Comparison of ENCODE assay signal across 9 cellular contexts in genomic region chr21:23936224-23936623, GRCh38.
A peak's percentile ranks its signal among the peaks of the same experiment; 100 is the strongest.
DNase-seq lines count a peak whose midpoint lies in the region; ATAC-seq and TF ChIP-seq lines count a peak whose summit lies in the region.
"Had no signal": no experiment of that assay in that cellular context is flagged by ENCODE, and none has a peak within 500 bp of the region (broad histone marks: within the 10 kb centered on the region; RNA-seq: fewer than 3 reads in every experiment).

No MANE protein-coding gene starts in this region.

- no peak for ATAC-seq in HG02884 (IDR thresholded peaks at IDR 0.05; ENCODE audit: unreplicated experiment)

- H3K9ac ChIP-seq in OCI-LY1 (ENCODE audit: low read length), result no peak overlapping the region

- H3K4me3 ChIP-seq in AG04449 (ENCODE audit: low read depth, low read length) (no peak overlapping the region), OCI-LY1 (ENCODE audit: low read depth, low read length, poor library complexity, severe bottlenecking) (no peak overlapping the region), epithelial cell of proximal tubule (ENCODE audit: low read depth, low read length) (no peak overlapping the region)

- peak; percentile 62 for TF ChIP-seq CTCF in AG04449 (IDR thresholded peaks at IDR 0.05; ENCODE audit: insufficient read depth, low read length, missing control alignments)
- peak; percentile 57 for TF ChIP-seq CTCF in GM12872 (IDR thresholded peaks at IDR 0.05; ENCODE audit: insufficient read depth, low read depth, low read length)
- TF ChIP-seq CTCF in OCI-LY1 (IDR thresholded peaks at IDR 0.05; ENCODE audit: low read length), result peak; percentile 58; the same call in 1 of the 2 replicates
- peak; percentile 52 for TF ChIP-seq CTCF in epithelial cell of proximal tubule (conservative IDR thresholded peaks at IDR 0.05; ENCODE audit: low read depth, low read length)

- H3K27me3 ChIP-seq in OCI-LY1 (ENCODE audit: insufficient read depth, low read length), result no peaks in the 10 kb centered on the region

- DNase-seq in AG04449 (ENCODE audit: low read depth, low spot score) (peak; percentile 5), epithelial cell of proximal tubule (ENCODE audit: low read depth) (no peak), DMS153 treated with DMSO at 0.1 percent for 48 hours (lab: John Stamatoyannopoulos, UW; ENCODE audit: unreplicated experiment) (no peak)
- no peak for DNase-seq in activated CD4-positive, CD25-positive, alpha-beta regulatory T cell treated with anti-CD3 and anti-CD28 coated beads, Interleukin-2, amount 50 U/mL, for 72 hours
- DNase-seq in T-helper 2 cell treated with Interferon-gamma antibody and Interleukin-4, amounts not matched to agents 5 μg/mL and 100 μg/mL, for 36 hours (ENCODE audit: low spot score), result no peak
- DNase-seq: NK-92 treated with Interleukin-12 subunit alpha and Interleukin-12 subunit beta, amount 100 ng/mL, for 24 hours had no signal

- no peaks in the 10 kb centered on the region for H3F3A ChIP-seq in OCI-LY1 (ENCODE audit: insufficient read depth, low read length)

- H3K79me2 ChIP-seq in OCI-LY1 (ENCODE audit: insufficient read depth, low read length), result no peaks in the 10 kb centered on the region

- no peak overlapping the region for H3K4me2 ChIP-seq in OCI-LY1 (ENCODE audit: low read length)

- H3K36me3 Mint-ChIP-seq in T-helper 2 cell treated with Interferon-gamma antibody and Interleukin-4, amounts not matched to agents 5 μg/mL and 100 μg/mL, for 36 hours (ENCODE audit: low read depth), result no peaks in the 10 kb centered on the region

- H3K9me3 ChIP-seq in OCI-LY1 (ENCODE audit: low read length), result no peaks in the 10 kb centered on the region

- H3K36me3 ChIP-seq in OCI-LY1 (ENCODE audit: insufficient read depth, low read length), result no peaks in the 10 kb centered on the region

- H4K20me1 ChIP-seq in OCI-LY1 (ENCODE audit: insufficient read depth, low read length), result no peaks in the 10 kb centered on the region

- POLR2A ChIA-PET in AG04449 (lab: Yijun Ruan, JAX), result no interaction called here

- no peaks in the 10 kb centered on the region for H3K9me2 ChIP-seq in OCI-LY1 (ENCODE audit: low read depth, low read length)

- H3K27ac Mint-ChIP-seq in T-helper 2 cell treated with Interferon-gamma antibody and Interleukin-4, amounts not matched to agents 5 μg/mL and 100 μg/mL, for 36 hours, result no peak overlapping the region

- peaks cover 21% of the 10 kb centered on the region for H3K27me3 Mint-ChIP-seq in T-helper 2 cell treated with Interferon-gamma antibody and Interleukin-4, amounts not matched to agents 5 μg/mL and 100 μg/mL, for 36 hours (ENCODE audit: low read depth)

- no peaks in the 10 kb centered on the region for H3K9me3 Mint-ChIP-seq in T-helper 2 cell treated with Interferon-gamma antibody and Interleukin-4, amounts not matched to agents 5 μg/mL and 100 μg/mL, for 36 hours

- no peaks in the 10 kb centered on the region for H3K4me1 ChIP-seq in OCI-LY1 (ENCODE audit: insufficient read depth, low read length, severe bottlenecking)

- no peaks in the 10 kb centered on the region for H3K4me1 Mint-ChIP-seq in T-helper 2 cell treated with Interferon-gamma antibody and Interleukin-4, amounts not matched to agents 5 μg/mL and 100 μg/mL, for 36 hours (ENCODE audit: low read depth)

- H3K27ac ChIP-seq in OCI-LY1 (ENCODE audit: low read depth, low read length, poor library complexity, severe bottlenecking), result no peak overlapping the region

- no peak overlapping the region for H2AFZ ChIP-seq in OCI-LY1 (ENCODE audit: low read length)

- CTCF ChIA-PET in AG04449 (lab: Yijun Ruan, JAX), result interaction anchor here (0.7 to 1.5 kb wide), 14 partner anchors 8 to 583 kb away, joined by 3 to 11 read pairs (median 4); no protein-coding TSS in a partner anchor

- H3K4me3 Mint-ChIP-seq in T-helper 2 cell treated with Interferon-gamma antibody and Interleukin-4, amounts not matched to agents 5 μg/mL and 100 μg/mL, for 36 hours, result no peak overlapping the region
